In the genomic region with DNA sequence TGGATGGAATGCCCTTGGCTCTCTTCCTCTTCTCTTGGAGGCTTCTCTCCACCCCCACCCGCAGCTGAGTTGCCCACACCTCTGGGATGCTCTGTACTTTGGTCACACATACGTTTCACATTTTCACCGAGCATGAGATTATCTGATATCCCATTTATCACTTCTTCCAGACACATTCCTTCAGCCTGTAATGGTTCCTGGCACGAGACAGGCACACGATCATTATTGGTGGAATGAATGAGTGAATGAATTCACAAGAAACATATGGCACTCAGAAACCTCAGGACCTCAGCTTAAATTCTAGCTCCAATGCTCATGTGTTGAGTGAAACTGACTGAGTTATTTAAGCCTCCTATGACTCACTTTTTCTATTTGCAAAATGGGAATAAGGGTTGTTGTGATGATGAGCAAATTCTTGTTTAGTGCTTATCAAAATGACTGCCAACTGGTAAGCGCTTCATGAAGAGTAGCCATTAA, we compare ENCODE assay signal across 10 cellular contexts.
DNase-seq lines count a peak whose midpoint lies in the region; ATAC-seq and TF ChIP-seq lines count a peak whose summit lies in the region.
"Had no signal": no experiment of that assay in that cellular context is flagged by ENCODE, and none has a peak within 500 bp of the region (broad histone marks: within the 10 kb centered on the region; RNA-seq: fewer than 3 reads in every experiment).

No MANE protein-coding gene starts in this region.

- H3K4me3 Mint-ChIP-seq in T-helper 17 cell: peak overlapping the region; percentile 1

- H3K4me2 ChIP-seq in osteoblast (ENCODE audit: insufficient read depth, low read length): peak overlapping the region; percentile 15

- no peaks in the 10 kb centered on the region for H4K20me1 ChIP-seq in osteoblast (ENCODE audit: insufficient read depth, low read length)

- no peaks in the 10 kb centered on the region for H3K36me3 ChIP-seq in osteoblast (ENCODE audit: insufficient read depth, low read length)
- no peaks in the 10 kb centered on the region for H3K36me3 ChIP-seq in upper lobe of right lung
- H3K36me3 ChIP-seq: sigmoid colon had no signal

- TF ChIP-seq CTCF in osteoblast (IDR thresholded peaks at IDR 0.05; ENCODE audit: extremely low read depth, low read depth, low read length): no peak
- TF ChIP-seq CTCF in upper lobe of right lung (IDR thresholded peaks at IDR 0.05): no peak

- H3K4me1 ChIP-seq in osteoblast (ENCODE audit: insufficient read depth, low read length): peaks cover 36% of the 10 kb centered on the region
- H3K4me1 ChIP-seq in upper lobe of right lung: peaks cover 8% of the 10 kb centered on the region
- H3K4me1 ChIP-seq: sigmoid colon had no signal

- no peaks in the 10 kb centered on the region for H3K79me2 ChIP-seq in osteoblast (ENCODE audit: insufficient read depth, low read length)

- no peaks in the 10 kb centered on the region for H3K27me3 Mint-ChIP-seq in T-helper 17 cell

- peak; percentile 38 for ATAC-seq in GM18511 (IDR thresholded peaks at IDR 0.05; ENCODE audit: unreplicated experiment)
- peak; percentile 37 for ATAC-seq in HG02870 (IDR thresholded peaks at IDR 0.05; ENCODE audit: unreplicated experiment)
- no peak for ATAC-seq in T-helper 17 cell
- ATAC-seq in upper lobe of right lung: no peak
- ATAC-seq in GM18873 (IDR thresholded peaks at IDR 0.05; ENCODE audit: low FRiP score, unreplicated experiment): no peak

- H3K27ac ChIP-seq in osteoblast (ENCODE audit: low read depth, low read length): peak overlapping the region; percentile 69
- no peak overlapping the region for H3K27ac ChIP-seq in upper lobe of right lung
- H3K27ac ChIP-seq: sigmoid colon had no signal

- H2AFZ ChIP-seq in osteoblast (ENCODE audit: low read length): peak overlapping the region; percentile 25

- no peaks in the 10 kb centered on the region for H3K36me3 Mint-ChIP-seq in T-helper 17 cell (ENCODE audit: low read depth)

- H3K27me3 ChIP-seq in osteoblast (ENCODE audit: insufficient read depth, low read length) (no peaks in the 10 kb centered on the region), upper lobe of right lung (no peaks in the 10 kb centered on the region)
- H3K27me3 ChIP-seq: sigmoid colon had no signal

- H3K27ac Mint-ChIP-seq in T-helper 17 cell: no peak overlapping the region

- H3K4me3 ChIP-seq in osteoblast (ENCODE audit: insufficient read depth, low read length): no peak overlapping the region
- H3K4me3 ChIP-seq in upper lobe of right lung: no peak overlapping the region
- H3K4me3 ChIP-seq: sigmoid colon had no signal

- H3K9me3 ChIP-seq in T-helper 17 cell (ENCODE audit: control insufficient read depth, low read length, poor library complexity, severe bottlenecking) (no peaks in the 10 kb centered on the region), osteoblast (ENCODE audit: low read depth, low read length) (no peaks in the 10 kb centered on the region), upper lobe of right lung (no peaks in the 10 kb centered on the region)
- H3K9me3 ChIP-seq: sigmoid colon had no signal

- DNase-seq in T-helper 17 cell (no peak), osteoblast (ENCODE audit: insufficient read length, low spot score, missing footprints) (peak; percentile 64), upper lobe of right lung (no peak), epidermal melanocyte (ENCODE audit: insufficient read length, low spot score) (no peak), hippocampal formation (lab: John Stamatoyannopoulos, UW) (no peak)
- DNase-seq: NCI-H187 treated with DMSO at 0.1 percent for 48 hours, sigmoid colon had no signal

- intact Hi-C loops in upper lobe of right lung (cut with DNase I): no loop called here

- H3K4me1 Mint-ChIP-seq in T-helper 17 cell: peaks cover 5% of the 10 kb centered on the region

Comparison
In these comparisons a context has a peak if more than half of its experiments do, and no peak if none do; other contexts are left out.
1. ATAC-seq: peak in GM18511 (single experiment) and HG02870 (single experiment); none in T-helper 17 cell (single experiment), upper lobe of right lung (single experiment) and GM18873 (single experiment).